18 cellular contexts compared by ENCODE assay signal in the genomic region with DNA sequence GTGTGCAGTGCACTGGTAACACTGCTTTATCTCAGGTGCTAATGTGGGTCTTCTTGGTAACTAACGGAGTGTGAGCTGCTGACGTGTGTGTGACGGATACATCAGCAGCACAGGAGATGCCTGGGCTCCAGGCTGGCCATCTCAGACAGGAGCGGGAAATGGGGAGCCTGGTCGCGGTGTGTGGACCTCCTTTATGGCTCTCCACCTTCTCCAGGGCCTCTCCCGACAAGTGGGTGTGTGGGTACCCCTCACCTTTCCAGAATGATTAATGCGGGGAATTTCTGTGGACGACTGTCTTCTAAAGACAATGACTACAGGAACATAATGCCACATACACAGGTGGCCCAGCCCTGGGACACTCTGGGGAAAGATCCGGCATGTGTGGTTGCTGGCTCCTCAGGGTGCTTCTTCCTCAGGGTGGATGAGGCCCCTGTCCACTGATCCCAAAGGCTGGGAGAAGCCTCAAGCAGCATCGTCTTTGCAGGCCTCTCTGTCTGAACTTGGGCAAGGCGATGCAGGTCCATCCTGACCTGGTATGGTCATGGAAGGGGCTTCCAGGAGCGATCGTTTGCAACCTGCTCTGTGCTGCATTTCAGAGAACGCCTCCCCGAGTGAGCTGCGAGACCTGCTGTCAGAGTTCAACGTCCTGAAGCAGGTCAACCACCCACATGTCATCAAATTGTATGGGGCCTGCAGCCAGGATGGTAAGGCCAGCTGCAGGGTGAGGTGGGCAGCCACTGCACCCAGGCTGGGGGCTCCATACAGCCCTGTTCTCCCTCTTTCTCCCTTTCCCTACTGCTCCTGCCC. TPM values are rescaled to one million over a fixed set of nuclear protein-coding genes. Genes with fewer than 3 reads are reported as not detected.
"Had no signal": no experiment of that assay in that cellular context is flagged by ENCODE, and none has a peak within 500 bp of the region (broad histone marks: within the 10 kb centered on the region; RNA-seq: fewer than 3 reads in every experiment).

No MANE protein-coding gene starts in this region.

- H3K4me3 ChIP-seq: adrenal gland, breast epithelium, esophagus muscularis mucosa, gastroesophageal sphincter, heart left ventricle, tibial nerve had no signal

- ATAC-seq: gastroesophageal sphincter; heart left ventricle; left ventricle myocardium superior; naive thymus-derived CD8-positive, alpha-beta T cell had no signal

- H3K36me3 ChIP-seq: adrenal gland, breast epithelium, esophagus muscularis mucosa, gastroesophageal sphincter, heart left ventricle, tibial nerve had no signal

- H3K4me1 ChIP-seq: adrenal gland, breast epithelium had no signal

- H3K4me2 ChIP-seq: SK-N-SH had no signal

- DNase-seq: activated CD4-positive, alpha-beta T cell treated with anti-CD3 and anti-CD28 coated beads, Interleukin-2, amount 50 U/mL, for 1 hour; activated CD4-positive, CD25-positive, alpha-beta regulatory T cell; adrenal gland; cerebellar nuclear complex; effector CD8-positive, alpha-beta T cell; left ventricle myocardium superior; mesenchymal stem cell; naive thymus-derived CD8-positive, alpha-beta T cell; nucleus accumbens; SK-N-SH; T1000 had no signal

- H3K36me3 Mint-ChIP-seq: activated naive CD4-positive, alpha-beta T cell treated with anti-CD3 and anti-CD28 coated beads, Interleukin-2, amount 50 U/mL, for 24 hours; naive thymus-derived CD8-positive, alpha-beta T cell had no signal

- H3K27me3 ChIP-seq: adrenal gland, breast epithelium, esophagus muscularis mucosa, gastroesophageal sphincter, heart left ventricle, tibial nerve had no signal

- H3K27me3 Mint-ChIP-seq: activated naive CD4-positive, alpha-beta T cell treated with anti-CD3 and anti-CD28 coated beads, Interleukin-2, amount 50 U/mL, for 24 hours; naive thymus-derived CD8-positive, alpha-beta T cell; stimulated activated naive CD8-positive, alpha-beta T cell treated with anti-CD3 and anti-CD28 coated beads, Interleukin-15, Interleukin-2, amounts not matched to agents 100 ng/mL and 50 ng/mL, for 24 hours had no signal

- H3K9me3 Mint-ChIP-seq: activated naive CD4-positive, alpha-beta T cell treated with anti-CD3 and anti-CD28 coated beads, Interleukin-2, amount 50 U/mL, for 24 hours; naive thymus-derived CD8-positive, alpha-beta T cell; stimulated activated naive CD8-positive, alpha-beta T cell treated with anti-CD3 and anti-CD28 coated beads, Interleukin-15, Interleukin-2, amounts not matched to agents 100 ng/mL and 50 ng/mL, for 24 hours had no signal

- H3K4me3 Mint-ChIP-seq: activated naive CD4-positive, alpha-beta T cell treated with anti-CD3 and anti-CD28 coated beads, Interleukin-2, amount 50 U/mL, for 24 hours; naive thymus-derived CD8-positive, alpha-beta T cell; stimulated activated naive CD8-positive, alpha-beta T cell treated with anti-CD3 and anti-CD28 coated beads, Interleukin-15, Interleukin-2, amounts not matched to agents 100 ng/mL and 50 ng/mL, for 24 hours had no signal

- H3K27ac Mint-ChIP-seq: stimulated activated naive CD8-positive, alpha-beta T cell treated with anti-CD3 and anti-CD28 coated beads, Interleukin-15, Interleukin-2, amounts not matched to agents 100 ng/mL and 50 ng/mL, for 24 hours had no signal

- H3K9me3 ChIP-seq: adrenal gland, breast epithelium, esophagus muscularis mucosa, gastroesophageal sphincter, heart left ventricle, SK-N-SH, tibial nerve had no signal

- H3K27ac ChIP-seq: adrenal gland, breast epithelium, esophagus muscularis mucosa, gastroesophageal sphincter, heart left ventricle, tibial nerve had no signal

RNA-seq across cellular contexts. Expression of a gene that starts 41.1 kb away (rescaled TPM):
- total RNA-seq: naive thymus-derived CD8-positive, alpha-beta T cell had no signal
